In the genomic region with DNA sequence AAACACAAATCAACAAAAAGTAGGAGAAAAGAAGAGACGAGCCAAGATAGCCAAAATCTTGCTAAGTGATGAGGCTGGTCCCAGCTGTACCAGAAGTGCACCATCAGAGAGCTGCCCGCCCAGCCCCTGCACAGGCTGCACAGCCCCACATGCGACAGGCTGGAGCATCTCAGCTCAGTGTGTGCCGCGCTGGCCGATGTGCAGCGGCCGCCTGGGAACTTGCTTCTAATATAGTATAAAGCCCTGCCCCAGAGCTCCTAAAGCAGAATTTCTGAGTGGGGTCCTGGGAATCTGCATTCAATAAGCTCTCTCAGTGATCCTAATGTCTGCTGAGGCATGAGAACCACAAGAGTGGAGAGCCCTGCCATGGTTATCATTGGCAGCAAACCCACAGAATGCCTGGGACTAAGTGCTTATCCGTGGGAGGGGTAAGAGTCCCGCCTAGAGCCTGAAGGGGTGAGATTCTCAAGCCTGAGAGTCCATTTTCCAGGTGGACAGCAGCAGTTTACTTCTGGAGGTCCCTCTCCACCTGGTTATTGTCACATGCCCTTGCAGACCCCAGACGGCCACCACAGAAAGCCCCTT, we compare ENCODE assay signal across 28 cellular contexts.
DNase-seq lines count a peak whose midpoint lies in the region; ATAC-seq, FAIRE-seq and TF ChIP-seq lines count a peak whose summit lies in the region.
"Had no signal": no experiment of that assay in that cellular context is flagged by ENCODE, and none has a peak within 500 bp of the region (broad histone marks: within the 10 kb centered on the region; RNA-seq: fewer than 3 reads in every experiment).

No MANE protein-coding gene starts in this region.

- H3K9ac ChIP-seq in H1 (replicated peaks in 1 of 4; ENCODE audit: extremely low read depth in 1 of 4, low read depth in 3 of 4, low read length in 3 of 4) = no peak overlapping the region

- H4K20me1 ChIP-seq in H1 (replicated peaks in 1 of 2; ENCODE audit: control insufficient read depth in 1 of 2, insufficient read depth in 2 of 2, low read length in 2 of 2) = no peaks in the 10 kb centered on the region

- no peak for DNase-seq in Right ventricle myocardium inferior (ENCODE audit: missing footprints)
- no peak for DNase-seq in right atrium auricular region (ENCODE audit: low spot score)
- DNase-seq in H1 (ENCODE audit: low read depth in 1 of 2, low spot score in 2 of 2) = no peak
- no peak for DNase-seq in left ventricle myocardium inferior
- peak; percentile 56 for DNase-seq in spleen
- no peak for DNase-seq in CD8-positive, alpha-beta memory T cell
- no peak for DNase-seq in DMS 273 (lab: John Stamatoyannopoulos, UW; ENCODE audit: unreplicated experiment)
- DNase-seq in HK-2 (ENCODE audit: unreplicated experiment) = no peak
- DNase-seq: 8988T, ACHN, BE2C, Calu3, DMS153, H7, Kasumi-1, MV-4-11, NCI-H1105, NCI-H146, NCI-H1930, NCI-H2227 treated with DMSO at 0.1 percent for 48 hours, NCI-H510A, NCI-H69, SJCRH30 had no signal

- no peak for TF ChIP-seq EP300 in H1 (IDR thresholded peaks at IDR 0.05; ENCODE audit: borderline replicate concordance in 1 of 2, low read depth in 2 of 2, low read length in 2 of 2)

- H2BK120ac ChIP-seq in H1 (replicated peaks; ENCODE audit: low read depth, low read length) = no peak overlapping the region

- peaks cover 0 to 42% of the 10 kb centered on the region in 2 donors for H3K4me1 ChIP-seq in right atrium auricular region
- no peaks in the 10 kb centered on the region for H3K4me1 ChIP-seq in H1 (replicated peaks in 1 of 4; ENCODE audit: control insufficient read depth in 3 of 4, insufficient read depth in 4 of 4, low read length in 3 of 4)
- H3K4me1 ChIP-seq in left ventricle myocardium inferior = peaks cover 74% of the 10 kb centered on the region
- H3K4me1 ChIP-seq in spleen = peaks cover 0 to 6% (median 0%) of the 10 kb centered on the region in 6 donors
- H3K4me1 ChIP-seq in CD8-positive, alpha-beta memory T cell (ENCODE audit: insufficient read depth, low read length) = no peaks in the 10 kb centered on the region
- H3K4me1 ChIP-seq: BE2C, SJCRH30 had no signal

- H4K91ac ChIP-seq in H1 (replicated peaks; ENCODE audit: insufficient read length, low read length) = no peak overlapping the region

- no peak overlapping the region for H2BK15ac ChIP-seq in H1 (ENCODE audit: low read length)

- peaks cover 0 to 1% (median 0%) of the 10 kb centered on the region in 3 donors for H3K36me3 Mint-ChIP-seq in CD8-positive, alpha-beta memory T cell
- H3K36me3 Mint-ChIP-seq: CD14-positive monocyte had no signal

- H3K9me3 ChIP-seq in right atrium auricular region = no peaks in the 10 kb centered on the region
- no peaks in the 10 kb centered on the region for H3K9me3 ChIP-seq in H1 (ENCODE audit: insufficient read depth in 2 of 2, low read depth in 1 of 2, low read length in 1 of 2)
- H3K9me3 ChIP-seq in left ventricle myocardium inferior (replicated peaks) = no peaks in the 10 kb centered on the region
- no peaks in the 10 kb centered on the region for H3K9me3 ChIP-seq in spleen
- H3K9me3 ChIP-seq in CD8-positive, alpha-beta memory T cell (ENCODE audit: low read length) = no peaks in the 10 kb centered on the region
- H3K9me3 ChIP-seq: BE2C, SJCRH30 had no signal

- H3K4me1 Mint-ChIP-seq in CD8-positive, alpha-beta memory T cell = peaks cover 0 to 22% (median 3%) of the 10 kb centered on the region in 3 donors
- H3K4me1 Mint-ChIP-seq: CD14-positive monocyte had no signal

- H3K56ac ChIP-seq in H1 (replicated peaks; ENCODE audit: insufficient read length, low read depth, low read length) = no peak overlapping the region

- peak overlapping the region in 1 of 2 donors; percentile 39 for H3K27ac ChIP-seq in right atrium auricular region
- no peak overlapping the region for H3K27ac ChIP-seq in H1 (ENCODE audit: low read depth, low read length)
- peak overlapping the region; percentile 13 for H3K27ac ChIP-seq in left ventricle myocardium inferior (replicated peaks)
- H3K27ac ChIP-seq in spleen = no peak overlapping the region
- H3K27ac ChIP-seq in CD8-positive, alpha-beta memory T cell (ENCODE audit: low read depth, low read length) = no peak overlapping the region
- H3K27ac ChIP-seq: SJCRH30 had no signal

- no peak overlapping the region for H3K4me3 Mint-ChIP-seq in CD8-positive, alpha-beta memory T cell
- H3K4me3 Mint-ChIP-seq: CD14-positive monocyte had no signal

- H3K4ac ChIP-seq in H1 (replicated peaks; ENCODE audit: insufficient read length, low read depth, low read length) = no peak overlapping the region

- no peaks in the 10 kb centered on the region for H3K23me2 ChIP-seq in H1 (ENCODE audit: low read depth, low read length)

- WGBS in H1 (ENCODE audit: extremely low coverage in 1 of 2, insufficient coverage in 1 of 2, insufficient read length in 1 of 2, insufficient replicate concordance in 2 of 2, low coverage in 1 of 2, low lambda C conversion rate in 2 of 2, missing lambda C conversion rate in 1 of 2), 2 experiments = 83% methylated on average over 11 of the region's 11 CpGs; no CpG with 5 or more reads in 1 of the 2 experiments
- WGBS in spleen, 5 donors = 91 to 96% (median 93%) methylated on average over 11 of the region's 11 CpGs

- H3K79me1 ChIP-seq in H1 (ENCODE audit: low read depth, low read length) = no peaks in the 10 kb centered on the region

- no peak for TF ChIP-seq RAD21 in H1 (IDR thresholded peaks at IDR 0.05 in 1 of 2, conservative IDR thresholded peaks at IDR 0.05 in 1 of 2; ENCODE audit: low read depth in 2 of 2, low read length in 2 of 2)

- TF ChIP-seq POLR2A in H1 (IDR thresholded peaks at IDR 0.05; ENCODE audit: control extremely low read depth in 1 of 2, low read depth in 2 of 2, low read length in 2 of 2) (no peak), spleen (IDR thresholded peaks at IDR 0.05) (no peak)

- no peaks in the 10 kb centered on the region for H3K9me3 Mint-ChIP-seq in CD8-positive, alpha-beta memory T cell
- H3K9me3 Mint-ChIP-seq: CD14-positive monocyte had no signal

- no peak overlapping the region for H2AK5ac ChIP-seq in H1 (ENCODE audit: low read depth, low read length)

- intact Hi-C loops in Right ventricle myocardium inferior (cut with DNase I) = no loop called here
- intact Hi-C loops in left ventricle myocardium inferior (cut with micrococcal nuclease) = no loop called here
- intact Hi-C loops in spleen (cut with DNase I; ENCODE audit: low total_unique reads) = no loop called here

- no peaks in the 10 kb centered on the region for H3K79me2 ChIP-seq in H1 (ENCODE audit: control insufficient read depth in 1 of 2, insufficient read depth in 2 of 2, low read length in 2 of 2)

- peak overlapping the region in 1 of 8 donors; percentile 76 for H3K27ac Mint-ChIP-seq in CD8-positive, alpha-beta memory T cell
- H3K27ac Mint-ChIP-seq: CD14-positive monocyte had no signal

- no peak overlapping the region for H3K18ac ChIP-seq in H1 (ENCODE audit: extremely low read depth, low read length)

- ATAC-seq in Right ventricle myocardium inferior = peak; percentile 66
- ATAC-seq: K562, Panc1, SK-N-SH treated with all-trans-retinoic acid at 6 μM for 48 hours had no signal

- H3K36me3 ChIP-seq in right atrium auricular region (no peaks in the 10 kb centered on the region), H1 (ENCODE audit: control insufficient read depth in 2 of 4, insufficient read depth in 4 of 4, low read length in 3 of 4) (no peaks in the 10 kb centered on the region), left ventricle myocardium inferior (no peaks in the 10 kb centered on the region), spleen (no peaks in the 10 kb centered on the region)
- no peaks in the 10 kb centered on the region for H3K36me3 ChIP-seq in CD8-positive, alpha-beta memory T cell (ENCODE audit: insufficient read depth, low read length)
- H3K36me3 ChIP-seq: SJCRH30 had no signal

- H3K23ac ChIP-seq in H1 (ENCODE audit: insufficient read length) = no peak overlapping the region

- H2BK12ac ChIP-seq in H1 (ENCODE audit: low read depth, low read length) = no peak overlapping the region

- H2AFZ ChIP-seq in H1 (ENCODE audit: low read length) = no peak overlapping the region

- H3K27me3 ChIP-seq in right atrium auricular region = no peaks in the 10 kb centered on the region
- no peaks in the 10 kb centered on the region for H3K27me3 ChIP-seq in H1 (replicated peaks in 1 of 4; ENCODE audit: control insufficient read depth in 3 of 4, extremely low read depth in 1 of 4, insufficient read depth in 3 of 4, low read length in 3 of 4)
- no peaks in the 10 kb centered on the region for H3K27me3 ChIP-seq in left ventricle myocardium inferior (ENCODE audit: low read depth)
- no peaks in the 10 kb centered on the region for H3K27me3 ChIP-seq in spleen (replicated peaks in 1 of 7)
- no peaks in the 10 kb centered on the region for H3K27me3 ChIP-seq in CD8-positive, alpha-beta memory T cell (ENCODE audit: insufficient read depth, low read length, poor library complexity, severe bottlenecking)
- H3K27me3 ChIP-seq: BE2C, SJCRH30 had no signal

- no peak overlapping the region for H2BK5ac ChIP-seq in H1 (ENCODE audit: low read depth, low read length)

- H3K4me3 ChIP-seq in right atrium auricular region (no peak overlapping the region), H1 (ENCODE audit: extremely low read depth in 1 of 4, insufficient read depth in 2 of 4, low read depth in 3 of 4, low read length in 4 of 4) (no peak overlapping the region), left ventricle myocardium inferior (no peak overlapping the region), spleen (no peak overlapping the region)
- no peak overlapping the region for H3K4me3 ChIP-seq in CD8-positive, alpha-beta memory T cell (ENCODE audit: low read length)
- H3K4me3 ChIP-seq: K562, SJCRH30 had no signal

- CTCF ChIA-PET in H1 (lab: Charles Lee; ENCODE audit: partially characterized antibody) = interaction anchor here (0.6 to 4.8 kb wide), 3 partner anchors 166 to 790 kb away, joined by 3 to 19 read pairs (median 3); a partner anchor contains a TSS
- CTCF ChIA-PET in CD8-positive, alpha-beta memory T cell (lab: Charles Lee) = no interaction called here

- POLR2A ChIA-PET in H1 (lab: Charles Lee; ENCODE audit: partially characterized antibody) = no interaction called here
- POLR2A ChIA-PET in CD8-positive, alpha-beta memory T cell (lab: Charles Lee) = no interaction called here

- FAIRE-seq in H1 (lab: Jason Lieb, UNC) = no peak
- FAIRE-seq: GM18507, K562 had no signal

- H4K8ac ChIP-seq in H1 (ENCODE audit: extremely low read depth, insufficient read depth, low read length) = peak overlapping the region; percentile 38; the same call in 1 of the 2 replicates

- H2BK20ac ChIP-seq in H1 (ENCODE audit: low read length) = no peak overlapping the region

- no peak overlapping the region for H3K14ac ChIP-seq in H1 (ENCODE audit: insufficient read length)

- TF ChIP-seq CTCF in right atrium auricular region (IDR thresholded peaks at IDR 0.05) (no peak), H1 (IDR thresholded peaks at IDR 0.05; ENCODE audit: control extremely low read depth in 1 of 3, insufficient read depth in 1 of 3, low read depth in 1 of 3, low read length in 3 of 3) (no peak), left ventricle myocardium inferior (IDR thresholded peaks at IDR 0.05; ENCODE audit: borderline replicate concordance) (no peak), spleen (IDR thresholded peaks at IDR 0.05 in 8 of 11, conservative IDR thresholded peaks at IDR 0.05 in 3 of 11) (no peak)

- no peak overlapping the region for H4K5ac ChIP-seq in H1 (ENCODE audit: insufficient read length, low read depth, low read length)

- H3K4me2 ChIP-seq in H1 (ENCODE audit: insufficient read depth in 1 of 2, low read depth in 2 of 2, low read length in 2 of 2) = no peak overlapping the region

- peaks cover 0 to 4% of the 10 kb centered on the region in 2 donors for H3K27me3 Mint-ChIP-seq in CD8-positive, alpha-beta memory T cell
